Comparison of ENCODE assay signal across 26 cellular contexts in genomic region chr1:209156991-209157390, GRCh38.
"Had no signal": no experiment of that assay in that cellular context is flagged by ENCODE, and none has a peak within 500 bp of the region (broad histone marks: within the 10 kb centered on the region; RNA-seq: fewer than 3 reads in every experiment).

No MANE protein-coding gene starts in this region.

- H3K36me3 Mint-ChIP-seq: activated CD4-positive, alpha-beta memory T cell treated with anti-CD3 and anti-CD28 coated beads for 36 hours; activated naive CD4-positive, alpha-beta T cell treated with anti-CD3 and anti-CD28 coated beads, Interleukin-2, amount 10 ng/mL, durations not matched to agents 7 days and 5 days; activated naive CD8-positive, alpha-beta T cell treated with anti-CD3 and anti-CD28 coated beads, Interleukin-2, amount 10 ng/mL, durations not matched to agents 7 days and 5 days; naive thymus-derived CD8-positive, alpha-beta T cell had no signal

- H3K27me3 Mint-ChIP-seq: activated CD4-positive, alpha-beta memory T cell treated with anti-CD3 and anti-CD28 coated beads for 36 hours; activated CD4-positive, alpha-beta T cell treated with anti-CD3 and anti-CD28 coated beads, Interleukin-2, amount 10 ng/mL, durations not matched to agents 24 days and 14 days; activated naive CD4-positive, alpha-beta T cell treated with anti-CD3 and anti-CD28 coated beads, Interleukin-2, amount 10 ng/mL, durations not matched to agents 7 days and 5 days; activated naive CD8-positive, alpha-beta T cell treated with anti-CD3 and anti-CD28 coated beads, Interleukin-2, amount 10 ng/mL, durations not matched to agents 7 days and 5 days had no signal

- H3K9me3 Mint-ChIP-seq: activated CD4-positive, alpha-beta memory T cell treated with anti-CD3 and anti-CD28 coated beads for 36 hours; activated CD4-positive, alpha-beta T cell treated with anti-CD3 and anti-CD28 coated beads, Interleukin-2, amount 10 ng/mL, durations not matched to agents 24 days and 14 days; activated naive CD4-positive, alpha-beta T cell treated with anti-CD3 and anti-CD28 coated beads, Interleukin-2, amount 10 ng/mL, durations not matched to agents 7 days and 5 days; activated naive CD8-positive, alpha-beta T cell treated with anti-CD3 and anti-CD28 coated beads, Interleukin-2, amount 10 ng/mL, durations not matched to agents 7 days and 5 days; naive thymus-derived CD8-positive, alpha-beta T cell; T-helper 1 cell treated with Interleukin-12 subunit alpha and Interleukin-12 subunit beta and Interleukin-4 antibody, amounts not matched to agents 30 μg/mL and 1 μg/mL, for 36 hours had no signal

- H3K4me3 Mint-ChIP-seq: activated CD4-positive, alpha-beta memory T cell treated with anti-CD3 and anti-CD28 coated beads for 36 hours; activated CD4-positive, alpha-beta T cell treated with anti-CD3 and anti-CD28 coated beads, Interleukin-2, amount 10 ng/mL, durations not matched to agents 24 days and 14 days; activated naive CD4-positive, alpha-beta T cell treated with anti-CD3 and anti-CD28 coated beads, Interleukin-2, amount 10 ng/mL, durations not matched to agents 7 days and 5 days; activated naive CD8-positive, alpha-beta T cell treated with anti-CD3 and anti-CD28 coated beads, Interleukin-2, amount 10 ng/mL, durations not matched to agents 7 days and 5 days; naive thymus-derived CD8-positive, alpha-beta T cell; T-helper 1 cell treated with Interleukin-12 subunit alpha and Interleukin-12 subunit beta and Interleukin-4 antibody, amounts not matched to agents 30 μg/mL and 1 μg/mL, for 36 hours had no signal

- H3K27ac Mint-ChIP-seq: activated CD4-positive, alpha-beta memory T cell treated with anti-CD3 and anti-CD28 coated beads for 36 hours; activated CD4-positive, alpha-beta T cell treated with anti-CD3 and anti-CD28 coated beads, Interleukin-2, amount 10 ng/mL, durations not matched to agents 24 days and 14 days; activated naive CD4-positive, alpha-beta T cell treated with anti-CD3 and anti-CD28 coated beads, Interleukin-2, amount 10 ng/mL, durations not matched to agents 7 days and 5 days; activated naive CD8-positive, alpha-beta T cell treated with anti-CD3 and anti-CD28 coated beads, Interleukin-2, amount 10 ng/mL, durations not matched to agents 7 days and 5 days; naive thymus-derived CD8-positive, alpha-beta T cell; progenitor cell of endocrine pancreas; T-helper 1 cell treated with Interleukin-12 subunit alpha and Interleukin-12 subunit beta and Interleukin-4 antibody, amounts not matched to agents 30 μg/mL and 1 μg/mL, for 36 hours had no signal

- DNase-seq: activated CD4-positive, alpha-beta memory T cell treated with anti-CD3 and anti-CD28 coated beads for 36 hours; activated CD4-positive, alpha-beta T cell treated with anti-CD3 and anti-CD28 coated beads, Interleukin-2, amount 10 ng/mL, durations not matched to agents 24 days and 14 days; activated CD4-positive, CD25-positive, alpha-beta regulatory T cell treated with anti-CD3 and anti-CD28 coated beads, Interleukin-2, amount 50 U/mL, for 72 hours; activated CD8-positive, alpha-beta memory T cell treated with anti-CD3 and anti-CD28 coated beads, Interleukin-2, amount 50 U/mL, for 4 hours; activated gamma-delta T cell; activated naive CD4-positive, alpha-beta T cell treated with anti-CD3 and anti-CD28 coated beads, Interleukin-2, amount 10 ng/mL, durations not matched to agents 7 days and 5 days; activated naive CD8-positive, alpha-beta T cell treated with anti-CD3 and anti-CD28 coated beads, Interleukin-2, amount 10 ng/mL, durations not matched to agents 7 days and 5 days; activated T-cell treated with anti-CD3 and anti-CD28 coated beads, Interleukin-2, amount 50 U/mL, for 1 hour; brain microvascular endothelial cell; dorsolateral prefrontal cortex; effector memory CD4-positive, alpha-beta T cell; heart left ventricle; hypothalamus; naive thymus-derived CD8-positive, alpha-beta T cell; right lobe of liver; stimulated activated CD4-positive, alpha-beta T cell treated with anti-CD3 and anti-CD28 coated beads, Interleukin-2, amount 100 ng/mL, for 48 hours; stimulated activated naive CD8-positive, alpha-beta T cell treated with anti-CD3 and anti-CD28 coated beads, Interleukin-15, Interleukin-2, amounts not matched to agents 100 U/mL and 50 U/mL, for 24 hours; T-helper 9 cell; testis; trophoblast cell; WERI-Rb-1 had no signal

- H3K4me3 ChIP-seq: ascending aorta, coronary artery, dorsolateral prefrontal cortex, gastroesophageal sphincter, heart left ventricle, right lobe of liver, testis had no signal

- H3K27me3 ChIP-seq: ascending aorta, brain microvascular endothelial cell, dorsolateral prefrontal cortex, gastroesophageal sphincter, heart left ventricle, right lobe of liver, testis had no signal

- H3K9me3 ChIP-seq: ascending aorta, gastroesophageal sphincter, heart left ventricle, right lobe of liver, testis had no signal

- H3K36me3 ChIP-seq: ascending aorta, brain microvascular endothelial cell, gastroesophageal sphincter, heart left ventricle, right lobe of liver, WERI-Rb-1 had no signal

- H3K4me1 ChIP-seq: ascending aorta, gastroesophageal sphincter, heart left ventricle, right lobe of liver, testis had no signal

- H3K27ac ChIP-seq: ascending aorta, brain microvascular endothelial cell, coronary artery, dorsolateral prefrontal cortex, gastroesophageal sphincter, heart left ventricle, right lobe of liver, testis, WERI-Rb-1 had no signal

- ATAC-seq: gastroesophageal sphincter; heart left ventricle; naive thymus-derived CD8-positive, alpha-beta T cell; right lobe of liver; stimulated activated naive CD8-positive, alpha-beta T cell treated with anti-CD3 and anti-CD28 coated beads, Interleukin-15, Interleukin-2, amounts not matched to agents 100 U/mL and 50 U/mL, for 24 hours had no signal

- H3K4me1 Mint-ChIP-seq: activated CD4-positive, alpha-beta T cell treated with anti-CD3 and anti-CD28 coated beads, Interleukin-2, amount 10 ng/mL, durations not matched to agents 24 days and 14 days; activated naive CD4-positive, alpha-beta T cell treated with anti-CD3 and anti-CD28 coated beads, Interleukin-2, amount 10 ng/mL, durations not matched to agents 7 days and 5 days; activated naive CD8-positive, alpha-beta T cell treated with anti-CD3 and anti-CD28 coated beads, Interleukin-2, amount 10 ng/mL, durations not matched to agents 7 days and 5 days; naive thymus-derived CD8-positive, alpha-beta T cell had no signal
